ENCODE assay signal across 1 cellular context in genomic region chr19:48405850-48406249, GRCh38.
TF ChIP-seq lines count a peak whose summit lies in the region.

No MANE protein-coding gene starts in this region.

TF ChIP-seq in K562, 482 proteins besides CTCF, POLR2A, EP300 and RAD21:
- TF ChIP-seq PRPF4 (IDR thresholded peaks at IDR 0.05; ENCODE audit: insufficient read depth, low read depth, low read length, poor library complexity, severe bottlenecking) (no peak), SPI1 (IDR thresholded peaks at IDR 0.05; ENCODE audit: borderline replicate concordance, low read depth, low read length) (peak; percentile 52; the same call in 1 of the 2 replicates)
